ENCODE assay signal across 8 cellular contexts in the genomic region with DNA sequence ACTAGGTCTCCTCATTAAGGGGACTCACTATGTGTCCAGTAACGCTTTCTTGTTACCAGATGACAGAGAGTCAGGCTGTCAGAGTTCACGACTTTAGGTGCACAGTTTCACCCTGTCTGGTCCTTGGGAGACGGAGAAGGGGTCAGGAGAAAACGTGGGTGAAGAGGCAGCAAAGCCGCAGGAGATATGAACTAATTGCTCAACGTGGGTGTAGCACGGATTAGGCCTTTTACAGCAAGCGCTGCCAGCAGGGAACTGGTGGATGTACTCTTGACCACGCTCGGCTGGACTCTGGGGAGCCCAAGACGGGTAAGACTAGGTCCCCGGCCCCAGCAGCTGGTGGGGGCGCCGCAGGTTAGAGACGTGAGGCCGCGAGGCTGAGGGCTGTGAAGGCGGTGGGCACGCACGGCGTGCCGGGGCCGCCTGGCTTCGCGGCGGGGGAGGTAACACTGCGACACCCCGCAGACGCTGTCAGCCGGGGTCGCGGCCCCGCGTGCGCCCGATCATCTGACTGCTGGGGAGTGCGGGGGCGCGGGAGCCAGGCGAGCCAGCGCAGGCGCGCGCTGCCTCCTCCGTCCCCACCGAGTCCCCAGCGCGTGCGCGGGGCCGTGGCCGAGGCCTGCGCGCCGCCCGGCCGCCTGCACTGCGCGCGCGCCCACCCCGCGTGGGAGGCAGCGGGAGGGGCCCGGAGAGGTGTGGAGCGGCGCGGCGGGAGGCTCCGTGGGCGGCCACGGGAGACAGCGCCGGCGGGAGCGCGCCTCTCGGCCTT. TPM values are rescaled to one million over a fixed set of nuclear protein-coding genes. Genes with fewer than 3 reads are reported as not detected.
DNase-seq lines count a peak whose midpoint lies in the region; ATAC-seq and TF ChIP-seq lines count a peak whose summit lies in the region.

A gene with protein sequence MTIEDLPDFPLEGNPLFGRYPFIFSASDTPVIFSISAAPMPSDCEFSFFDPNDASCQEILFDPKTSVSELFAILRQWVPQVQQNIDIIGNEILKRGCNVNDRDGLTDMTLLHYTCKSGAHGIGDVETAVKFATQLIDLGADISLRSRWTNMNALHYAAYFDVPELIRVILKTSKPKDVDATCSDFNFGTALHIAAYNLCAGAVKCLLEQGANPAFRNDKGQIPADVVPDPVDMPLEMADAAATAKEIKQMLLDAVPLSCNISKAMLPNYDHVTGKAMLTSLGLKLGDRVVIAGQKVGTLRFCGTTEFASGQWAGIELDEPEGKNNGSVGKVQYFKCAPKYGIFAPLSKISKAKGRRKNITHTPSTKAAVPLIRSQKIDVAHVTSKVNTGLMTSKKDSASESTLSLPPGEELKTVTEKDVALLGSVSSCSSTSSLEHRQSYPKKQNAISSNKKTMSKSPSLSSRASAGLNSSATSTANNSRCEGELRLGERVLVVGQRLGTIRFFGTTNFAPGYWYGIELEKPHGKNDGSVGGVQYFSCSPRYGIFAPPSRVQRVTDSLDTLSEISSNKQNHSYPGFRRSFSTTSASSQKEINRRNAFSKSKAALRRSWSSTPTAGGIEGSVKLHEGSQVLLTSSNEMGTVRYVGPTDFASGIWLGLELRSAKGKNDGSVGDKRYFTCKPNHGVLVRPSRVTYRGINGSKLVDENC (plus strand): TSS at position 575 of the 769 bp plus-strand sequence. CDS start 5,974 bp downstream, outside the sequence.

- H3K4me1 ChIP-seq in right lobe of liver, result no peaks in the 10 kb centered on the region

- DNase-seq in AG08395 (ENCODE audit: low spot score) (peak; percentile 83), GM19240 (ENCODE audit: insufficient read length, low spot score) (peak; percentile 50), HuH-7.5 (ENCODE audit: low spot score) (peak; percentile 50), right lobe of liver (peak; percentile 50 to 64 (median 61))
- peak; percentile 34 to 51 for DNase-seq in activated CD4-positive, alpha-beta T cell treated with anti-CD3 and anti-CD28 coated beads, Interleukin-2, amount 50 U/mL, for 24 hours (ENCODE audit: low read depth in 1 of 2, low spot score in 1 of 2)
- DNase-seq in stimulated activated CD4-positive, alpha-beta T cell treated with anti-CD3 and anti-CD28 coated beads, Interleukin-4, amount 100 ng/mL, for 24 hours, result peak; percentile 72

- ATAC-seq in right lobe of liver (peak; percentile 51 to 72 (median 68)), HG02970 (IDR thresholded peaks at IDR 0.05; ENCODE audit: low FRiP score, unreplicated experiment) (no peak)

- H3K4me1 Mint-ChIP-seq in dendritic cell treated with granulocyte-macrophage colony-stimulating factor and Interleukin-4, amounts not matched to agents 40 ng/mL and 50 ng/mL, for 4 days (ENCODE audit: low read depth), result peaks cover 45% of the 10 kb centered on the region

- peak within 1 kb of the TSS; percentile 93 for H3K27ac Mint-ChIP-seq in dendritic cell treated with granulocyte-macrophage colony-stimulating factor and Interleukin-4, amounts not matched to agents 40 ng/mL and 50 ng/mL, for 4 days

- H3K27me3 Mint-ChIP-seq in dendritic cell treated with granulocyte-macrophage colony-stimulating factor and Interleukin-4, amounts not matched to agents 40 ng/mL and 50 ng/mL, for 4 days, result no peaks in the 10 kb centered on the region

- WGBS in right lobe of liver (ENCODE audit: insufficient coverage, low coverage, low lambda C conversion rate, missing lambda C conversion rate), result 29% methylated on average over 12 of the region's 78 CpGs

- H3K9me3 Mint-ChIP-seq in dendritic cell treated with granulocyte-macrophage colony-stimulating factor and Interleukin-4, amounts not matched to agents 40 ng/mL and 50 ng/mL, for 4 days, result no peaks in the 10 kb centered on the region

- TF ChIP-seq POLR2A in right lobe of liver (IDR thresholded peaks at IDR 0.05), result peak; percentile 44

- H3K36me3 ChIP-seq in right lobe of liver, result no peaks in the 10 kb centered on the region

- no peaks in the 10 kb centered on the region for H3K27me3 ChIP-seq in right lobe of liver

- peak within 1 kb of the TSS; percentile 62 to 77 (median 74) for H3K27ac ChIP-seq in right lobe of liver

- TF ChIP-seq CTCF in right lobe of liver (IDR thresholded peaks at IDR 0.05), result no peak

- intact Hi-C loops in dendritic cell treated with granulocyte-macrophage colony-stimulating factor and Interleukin-4, amounts not matched to agents 40 ng/mL and 50 ng/mL, for 4 days (cut with micrococcal nuclease), result loop anchor here (5.0 kb wide), 1 partner anchor 113 kb away; no protein-coding TSS in a partner anchor
- intact Hi-C loops in right lobe of liver (cut with DNase I), result no loop called here

- peak within 1 kb of the TSS; percentile 45 to 63 (median 51) for H3K4me3 ChIP-seq in right lobe of liver

- H3K36me3 Mint-ChIP-seq in dendritic cell treated with granulocyte-macrophage colony-stimulating factor and Interleukin-4, amounts not matched to agents 40 ng/mL and 50 ng/mL, for 4 days (ENCODE audit: low read depth), result no peaks in the 10 kb centered on the region

- H3K4me3 Mint-ChIP-seq in dendritic cell treated with granulocyte-macrophage colony-stimulating factor and Interleukin-4, amounts not matched to agents 40 ng/mL and 50 ng/mL, for 4 days, result peak within 1 kb of the TSS; percentile 84

- H3K9me3 ChIP-seq in right lobe of liver, result no peaks in the 10 kb centered on the region

RNA-seq across cellular contexts. Expression of the gene that starts here (rescaled TPM):
- total RNA-seq in right lobe of liver, result 1 to 10 TPM; 2.7 to 7.3 (median 5.3) TPM
